Comparison of ENCODE assay signal across 13 cellular contexts in the genomic region with DNA sequence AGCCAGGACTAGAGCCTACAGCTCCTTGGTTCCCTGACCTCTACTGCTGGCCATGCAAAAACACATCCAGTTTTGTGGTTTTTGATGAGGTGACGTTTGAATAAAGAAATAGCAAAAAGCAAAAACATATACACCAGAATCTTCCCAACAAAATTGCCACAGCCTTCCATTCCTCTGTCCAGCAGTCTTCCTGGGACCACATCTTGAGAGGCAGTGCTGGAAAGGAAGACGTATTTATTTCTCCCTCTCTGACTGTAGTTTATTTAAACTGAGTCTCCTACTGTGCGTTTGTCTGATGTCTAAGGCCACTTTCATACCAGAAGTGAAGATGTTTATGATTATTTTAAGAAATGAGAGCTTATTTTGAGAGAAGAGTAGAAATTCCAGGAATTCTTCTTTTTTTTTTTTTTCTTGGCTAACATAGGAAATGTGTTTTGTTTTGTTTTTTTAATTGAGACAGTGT.
A peak's percentile ranks its signal among the peaks of the same experiment; 100 is the strongest.
DNase-seq lines count a peak whose midpoint lies in the region; ATAC-seq and TF ChIP-seq lines count a peak whose summit lies in the region.
"Had no signal": no experiment of that assay in that cellular context is flagged by ENCODE, and none has a peak within 500 bp of the region (broad histone marks: within the 10 kb centered on the region; RNA-seq: fewer than 3 reads in every experiment).

No MANE protein-coding gene starts in this region.

- H3K27me3 Mint-ChIP-seq in endodermal cell (ENCODE audit: insufficient read depth) (no peaks in the 10 kb centered on the region), neural progenitor cell (ENCODE audit: insufficient read depth, low read depth) (no peaks in the 10 kb centered on the region)
- H3K27me3 Mint-ChIP-seq: activated naive CD8-positive, alpha-beta T cell treated with anti-CD3 and anti-CD28 coated beads, Interleukin-2, amount 10 ng/mL, durations not matched to agents 7 days and 5 days; CD4-positive, CD25-positive, alpha-beta regulatory T cell had no signal

- H3K27ac ChIP-seq in ACC112 (ENCODE audit: low read depth, low read length) (peak overlapping the region; percentile 99), IMR-90 (ENCODE audit: insufficient read depth, low read length) (peak overlapping the region; percentile 78; the same call in 1 of the 2 replicates), endodermal cell (ENCODE audit: low read depth, low read length) (no peak overlapping the region), neural progenitor cell (peak overlapping the region; percentile 4)

- no peaks in the 10 kb centered on the region for H3K9me3 Mint-ChIP-seq in endodermal cell
- H3K9me3 Mint-ChIP-seq in neural progenitor cell, result no peaks in the 10 kb centered on the region
- H3K9me3 Mint-ChIP-seq: activated naive CD8-positive, alpha-beta T cell treated with anti-CD3 and anti-CD28 coated beads, Interleukin-2, amount 10 ng/mL, durations not matched to agents 7 days and 5 days; CD4-positive, CD25-positive, alpha-beta regulatory T cell had no signal

- H3K36me3 Mint-ChIP-seq in endodermal cell (ENCODE audit: low read depth) (peaks cover 58% of the 10 kb centered on the region), neural progenitor cell (peaks cover 24% of the 10 kb centered on the region)
- H3K36me3 Mint-ChIP-seq: activated naive CD8-positive, alpha-beta T cell treated with anti-CD3 and anti-CD28 coated beads, Interleukin-2, amount 10 ng/mL, durations not matched to agents 7 days and 5 days; CD4-positive, CD25-positive, alpha-beta regulatory T cell had no signal

- H4K91ac ChIP-seq in IMR-90 (ENCODE audit: insufficient read depth, low read depth, low read length), result no peak overlapping the region

- peak overlapping the region; percentile 13 for H3K27ac Mint-ChIP-seq in endodermal cell
- H3K27ac Mint-ChIP-seq in neural progenitor cell, result no peak overlapping the region
- H3K27ac Mint-ChIP-seq: activated naive CD8-positive, alpha-beta T cell treated with anti-CD3 and anti-CD28 coated beads, Interleukin-2, amount 10 ng/mL, durations not matched to agents 7 days and 5 days; CD4-positive, CD25-positive, alpha-beta regulatory T cell had no signal

- H3K79me1 ChIP-seq in IMR-90 (ENCODE audit: low read depth in 1 of 2, low read length in 2 of 2), result peaks cover 16 to 18% of the 10 kb centered on the region in 2 experiments; a peak in 3 of 4 replicates

- WGBS in IMR-90 (ENCODE audit: extremely low coverage in 2 of 2, insufficient read length in 1 of 2), 2 experiments, result no CpG with 5 or more reads among the region's 3 CpGs
- 93% methylated on average over 2 of the region's 3 CpGs; no CpG with 5 or more reads in 1 of the 2 experiments for WGBS in endodermal cell (ENCODE audit: insufficient coverage in 1 of 2, insufficient read length in 1 of 2), 2 experiments

- in situ Hi-C loops in IMR-90 (cut with MboI; ENCODE audit: low sequenced_read_pairs), result no loop called here

- peak overlapping the region; percentile 27; the same call in 1 of the 3 replicates for H2BK15ac ChIP-seq in IMR-90 (ENCODE audit: low read depth, low read length)

- peak overlapping the region; percentile 7; the same call in 1 of the 2 replicates for H3K23ac ChIP-seq in IMR-90 (ENCODE audit: low read depth, low read length)

- H3K14ac ChIP-seq in IMR-90 (replicated peaks; ENCODE audit: low read depth, low read length), result no peak overlapping the region; the same call in 1 of the 2 replicates

- H3K4me1 Mint-ChIP-seq in endodermal cell (peaks cover 8% of the 10 kb centered on the region), neural progenitor cell (peaks cover 8% of the 10 kb centered on the region)
- H3K4me1 Mint-ChIP-seq: activated naive CD8-positive, alpha-beta T cell treated with anti-CD3 and anti-CD28 coated beads, Interleukin-2, amount 10 ng/mL, durations not matched to agents 7 days and 5 days; CD4-positive, CD25-positive, alpha-beta regulatory T cell had no signal

- TF ChIP-seq RAD21 in IMR-90 (IDR thresholded peaks at IDR 0.05; ENCODE audit: low read length), result no peak

- H4K8ac ChIP-seq in IMR-90 (ENCODE audit: low read depth in 2 of 2, low read length in 2 of 2), result peak overlapping the region in 1 of 2 experiments; percentile 12; a peak in 1 of 4 replicates

- CTCF ChIA-PET in IMR-90 (lab: Yijun Ruan, JAX), result interaction anchor here (0.5 to 0.6 kb wide), 4 partner anchors 23 to 600 kb away, joined by 3 to 6 read pairs (median 4); no protein-coding TSS in a partner anchor

- H3K4ac ChIP-seq in IMR-90 (ENCODE audit: low read depth, low read length), result peak overlapping the region; percentile 39

- peaks cover 16% of the 10 kb centered on the region; the same call in 1 of the 2 replicates for H3K9me1 ChIP-seq in IMR-90 (ENCODE audit: insufficient read depth, low read length)

- H4K20me1 ChIP-seq in IMR-90 (ENCODE audit: insufficient read depth, low read length) (peaks cover 14% of the 10 kb centered on the region), neural progenitor cell (ENCODE audit: low read depth) (no peaks in the 10 kb centered on the region)

- H3K4me1 ChIP-seq in ACC112 (ENCODE audit: control insufficient read depth, insufficient read depth, low read length, unreplicated experiment) (peaks cover 52% of the 10 kb centered on the region), IMR-90 (ENCODE audit: control insufficient read depth, insufficient read depth, low read length) (peaks cover 9% of the 10 kb centered on the region), endodermal cell (ENCODE audit: control insufficient read depth, insufficient read depth, low read length) (no peaks in the 10 kb centered on the region), neural progenitor cell (no peaks in the 10 kb centered on the region)

- H3K36me3 ChIP-seq in ACC112 (ENCODE audit: insufficient read depth, low read length) (peaks cover 7% of the 10 kb centered on the region; the same call in 1 of the 2 replicates), IMR-90 (ENCODE audit: control insufficient read depth, insufficient read depth, low read length) (peaks cover 3% of the 10 kb centered on the region), endodermal cell (ENCODE audit: control insufficient read depth, insufficient read depth, low read length) (peaks cover 85% of the 10 kb centered on the region), neural progenitor cell (no peaks in the 10 kb centered on the region)
- H3K36me3 ChIP-seq: ovary had no signal

- no peak overlapping the region for H2AK9ac ChIP-seq in IMR-90 (replicated peaks; ENCODE audit: low read depth, low read length, poor library complexity)

- POLR2A ChIA-PET in IMR-90 (lab: Charles Lee; ENCODE audit: unreplicated experiment), result interaction anchor here (0.6 kb wide), 2 partner anchors 36 to 97 kb away, joined by 3 to 5 read pairs; no protein-coding TSS in a partner anchor

- H3K4me3 ChIP-seq in ACC112 (ENCODE audit: low read depth, low read length), result peak overlapping the region; percentile 56
- no peak overlapping the region for H3K4me3 ChIP-seq in IMR-90 (ENCODE audit: insufficient read depth, low read depth, low read length)
- no peak overlapping the region for H3K4me3 ChIP-seq in endodermal cell (ENCODE audit: low read length)
- no peak overlapping the region for H3K4me3 ChIP-seq in neural progenitor cell
- H3K4me3 ChIP-seq: ovary had no signal

- no peak overlapping the region for H4K5ac ChIP-seq in IMR-90 (ENCODE audit: low read depth, low read length)

- H2BK20ac ChIP-seq in IMR-90 (ENCODE audit: low read depth, low read length), result peak overlapping the region; percentile 58

- DNase-seq in IMR-90 (peak; percentile 86), endodermal cell (no peak), neural progenitor cell (ENCODE audit: low spot score) (no peak), activated gamma-delta T cell (lab: John Stamatoyannopoulos, UW) (no peak), NCI-H524 (lab: John Stamatoyannopoulos, UW) (no peak), GF-D8 (lab: John Stamatoyannopoulos, UW) (no peak)
- DNase-seq: activated CD4-positive, alpha-beta T cell treated with anti-CD3 and anti-CD28 coated beads for 1 hour; activated naive CD8-positive, alpha-beta T cell treated with anti-CD3 and anti-CD28 coated beads, Interleukin-2, amount 10 ng/mL, durations not matched to agents 7 days and 5 days; CD4-positive, CD25-positive, alpha-beta regulatory T cell; KBM-7 had no signal

- H2AFZ ChIP-seq in ACC112 (ENCODE audit: low read length, unreplicated experiment) (no peak overlapping the region), IMR-90 (replicated peaks; ENCODE audit: low read length, poor library complexity) (no peak overlapping the region), neural progenitor cell (replicated peaks) (no peak overlapping the region)

- ATAC-seq in IMR-90 (ENCODE audit: low read depth) (peak; percentile 84), GM19463 (IDR thresholded peaks at IDR 0.05; ENCODE audit: unreplicated experiment) (no peak)

- H3K79me2 ChIP-seq in ACC112 (ENCODE audit: control insufficient read depth, insufficient read depth, low read length, unreplicated experiment) (peaks cover 5% of the 10 kb centered on the region), neural progenitor cell (ENCODE audit: low read depth) (no peaks in the 10 kb centered on the region)

- peak overlapping the region; percentile 43 for H3K4me2 ChIP-seq in IMR-90 (ENCODE audit: low read depth, low read length)
- no peak overlapping the region for H3K4me2 ChIP-seq in neural progenitor cell

- H3K56ac ChIP-seq in IMR-90 (ENCODE audit: extremely low read depth, insufficient read depth, low read length), result no peak overlapping the region

- H3K9ac ChIP-seq in IMR-90 (ENCODE audit: low read depth, low read length), result no peak overlapping the region
- no peak overlapping the region for H3K9ac ChIP-seq in endodermal cell (ENCODE audit: extremely low read depth, low read length, poor library complexity, severe bottlenecking)
- H3K9ac ChIP-seq in neural progenitor cell, result no peak overlapping the region

- BruUV-seq in IMR-90 (replicated peaks; lab: Mats Ljungman, UMichigan), result no TSS peak

- H3K9me3 ChIP-seq in IMR-90 (ENCODE audit: control insufficient read depth, insufficient read depth, low read length), result no peaks in the 10 kb centered on the region
- no peaks in the 10 kb centered on the region for H3K9me3 ChIP-seq in endodermal cell (ENCODE audit: control insufficient read depth, low read length)
- no peaks in the 10 kb centered on the region for H3K9me3 ChIP-seq in neural progenitor cell (ENCODE audit: low read depth)
- H3K9me3 ChIP-seq: ovary had no signal

- H3K18ac ChIP-seq in IMR-90 (ENCODE audit: low read depth, low read length), result no peak overlapping the region; the same call in 1 of the 2 replicates

- no peak for TF ChIP-seq POLR2A in IMR-90 (IDR thresholded peaks at IDR 0.05; ENCODE audit: low read depth, low read length)

- H2AK5ac ChIP-seq in IMR-90 (ENCODE audit: low read depth, low read length), result peak overlapping the region; percentile 68; the same call in 1 of the 2 replicates

- H3K4me3 Mint-ChIP-seq in endodermal cell, result no peak overlapping the region
- no peak overlapping the region for H3K4me3 Mint-ChIP-seq in neural progenitor cell
- H3K4me3 Mint-ChIP-seq: activated naive CD8-positive, alpha-beta T cell treated with anti-CD3 and anti-CD28 coated beads, Interleukin-2, amount 10 ng/mL, durations not matched to agents 7 days and 5 days; CD4-positive, CD25-positive, alpha-beta regulatory T cell had no signal

- dilution Hi-C loops in IMR-90 (cut with HindIII; ENCODE audit: low sequenced_read_pairs, unreplicated experiment), result no loop called here

- H3K27me3 ChIP-seq in ACC112 (ENCODE audit: insufficient read depth, low read length), result no peaks in the 10 kb centered on the region
- no peaks in the 10 kb centered on the region for H3K27me3 ChIP-seq in IMR-90 (ENCODE audit: control insufficient read depth, insufficient read depth, low read length)
- H3K27me3 ChIP-seq in endodermal cell (ENCODE audit: control insufficient read depth, insufficient read depth, low read length, poor library complexity, severe bottlenecking), result no peaks in the 10 kb centered on the region
- no peaks in the 10 kb centered on the region for H3K27me3 ChIP-seq in neural progenitor cell
- H3K27me3 ChIP-seq: ovary had no signal

- TF ChIP-seq CTCF in IMR-90 (conservative IDR thresholded peaks at IDR 0.05; ENCODE audit: low read depth, low read length), result no peak
- TF ChIP-seq CTCF in endodermal cell (conservative IDR thresholded peaks at IDR 0.05), result no peak
- no peak for TF ChIP-seq CTCF in neural progenitor cell (IDR thresholded peaks at IDR 0.05)

- no peaks in the 10 kb centered on the region for H3F3A ChIP-seq in neural progenitor cell (ENCODE audit: low read depth)

- H2BK5ac ChIP-seq in IMR-90 (ENCODE audit: low read depth, low read length, poor library complexity, severe bottlenecking), result peak overlapping the region; percentile 48

- intact Hi-C loops in IMR-90 (cut with micrococcal nuclease), result loop anchor here (1.0 to 5.0 kb wide), 2 partner anchors 117 to 132 kb away; no protein-coding TSS in a partner anchor

- peak overlapping the region; percentile 35; the same call in 1 of the 2 replicates for H2BK120ac ChIP-seq in IMR-90 (ENCODE audit: low read depth, low read length)
